ENCODE assay signal across 2 cellular contexts in the genomic region with DNA sequence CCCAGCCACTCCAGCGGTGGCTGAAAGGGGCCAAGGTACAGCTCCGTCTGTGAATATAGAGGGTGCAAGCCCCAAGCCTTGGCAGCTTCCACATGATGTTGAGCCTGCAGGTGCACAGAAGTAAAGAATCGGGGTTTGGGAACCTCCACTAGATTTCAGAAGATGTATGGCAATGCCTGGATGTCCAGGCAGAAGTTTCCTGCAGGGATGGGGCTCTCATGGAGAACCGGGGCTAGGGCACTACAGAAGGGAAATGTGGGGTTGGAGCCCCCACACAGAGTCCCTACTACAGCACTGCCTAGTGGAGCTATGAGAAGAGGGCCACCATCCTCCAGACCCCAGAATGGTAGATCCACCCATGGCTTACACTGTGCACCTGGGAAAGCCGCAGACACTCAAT.
A peak's percentile ranks its signal among the peaks of the same experiment; 100 is the strongest.
TF ChIP-seq lines count a peak whose summit lies in the region.

No MANE protein-coding gene starts in this region.

TF ChIP-seq in GM12878, 131 proteins besides CTCF, POLR2A, EP300 and RAD21:
- TF ChIP-seq CBX5 (IDR thresholded peaks at IDR 0.05; ENCODE audit: low read depth) (0 out of 2 replicates have a peak, but pooled peaks have one; percentile 49), IRF4 (IDR thresholded peaks at IDR 0.05; ENCODE audit: low read depth, low read length) (no peak)

TF ChIP-seq in K562, 482 proteins besides CTCF, POLR2A, EP300 and RAD21:
- TF ChIP-seq TARDBP (IDR thresholded peaks at IDR 0.05): no peak
- peak; percentile 83; the same call in 1 of the 2 replicates for TF ChIP-seq CBX5 (IDR thresholded peaks at IDR 0.05; ENCODE audit: borderline replicate concordance, low read depth)
- peak; percentile 75; the same call in 1 of the 2 replicates for TF ChIP-seq TRIM28 (IDR thresholded peaks at IDR 0.05)
- no peak for TF ChIP-seq DMBX1 (CRISPR knock-in tag; IDR thresholded peaks at IDR 0.05; ENCODE audit: borderline replicate concordance)
- TF ChIP-seq NCOA2 (IDR thresholded peaks at IDR 0.05; ENCODE audit: partially characterized antibody in 2 of 2): no peak
- TF ChIP-seq, protein P1, sequence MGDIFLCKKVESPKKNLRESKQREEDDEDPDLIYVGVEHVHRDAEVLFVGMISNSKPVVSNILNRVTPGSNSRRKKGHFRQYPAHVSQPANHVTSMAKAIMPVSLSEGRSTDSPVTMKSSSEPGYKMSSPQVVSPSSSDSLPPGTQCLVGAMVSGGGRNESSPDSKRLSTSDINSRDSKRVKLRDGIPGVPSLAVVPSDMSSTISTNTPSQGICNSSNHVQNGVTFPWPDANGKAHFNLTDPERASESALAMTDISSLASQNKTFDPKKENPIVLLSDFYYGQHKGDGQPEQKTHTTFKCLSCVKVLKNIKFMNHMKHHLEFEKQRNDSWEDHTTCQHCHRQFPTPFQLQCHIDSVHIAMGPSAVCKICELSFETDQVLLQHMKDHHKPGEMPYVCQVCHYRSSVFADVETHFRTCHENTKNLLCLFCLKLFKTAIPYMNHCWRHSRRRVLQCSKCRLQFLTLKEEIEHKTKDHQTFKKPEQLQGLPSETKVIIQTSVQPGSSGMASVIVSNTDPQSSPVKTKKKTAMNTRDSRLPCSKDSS (IDR thresholded peaks at IDR 0.05; ENCODE audit: low read depth, partially characterized antibody): peak; percentile 66
- TF ChIP-seq EZH2 (IDR thresholded peaks at IDR 0.05; ENCODE audit: borderline replicate concordance, low read depth, low read length): no peak
- TF ChIP-seq TSC22D4 (tag; IDR thresholded peaks at IDR 0.05): no peak
- TF ChIP-seq, protein P2, sequence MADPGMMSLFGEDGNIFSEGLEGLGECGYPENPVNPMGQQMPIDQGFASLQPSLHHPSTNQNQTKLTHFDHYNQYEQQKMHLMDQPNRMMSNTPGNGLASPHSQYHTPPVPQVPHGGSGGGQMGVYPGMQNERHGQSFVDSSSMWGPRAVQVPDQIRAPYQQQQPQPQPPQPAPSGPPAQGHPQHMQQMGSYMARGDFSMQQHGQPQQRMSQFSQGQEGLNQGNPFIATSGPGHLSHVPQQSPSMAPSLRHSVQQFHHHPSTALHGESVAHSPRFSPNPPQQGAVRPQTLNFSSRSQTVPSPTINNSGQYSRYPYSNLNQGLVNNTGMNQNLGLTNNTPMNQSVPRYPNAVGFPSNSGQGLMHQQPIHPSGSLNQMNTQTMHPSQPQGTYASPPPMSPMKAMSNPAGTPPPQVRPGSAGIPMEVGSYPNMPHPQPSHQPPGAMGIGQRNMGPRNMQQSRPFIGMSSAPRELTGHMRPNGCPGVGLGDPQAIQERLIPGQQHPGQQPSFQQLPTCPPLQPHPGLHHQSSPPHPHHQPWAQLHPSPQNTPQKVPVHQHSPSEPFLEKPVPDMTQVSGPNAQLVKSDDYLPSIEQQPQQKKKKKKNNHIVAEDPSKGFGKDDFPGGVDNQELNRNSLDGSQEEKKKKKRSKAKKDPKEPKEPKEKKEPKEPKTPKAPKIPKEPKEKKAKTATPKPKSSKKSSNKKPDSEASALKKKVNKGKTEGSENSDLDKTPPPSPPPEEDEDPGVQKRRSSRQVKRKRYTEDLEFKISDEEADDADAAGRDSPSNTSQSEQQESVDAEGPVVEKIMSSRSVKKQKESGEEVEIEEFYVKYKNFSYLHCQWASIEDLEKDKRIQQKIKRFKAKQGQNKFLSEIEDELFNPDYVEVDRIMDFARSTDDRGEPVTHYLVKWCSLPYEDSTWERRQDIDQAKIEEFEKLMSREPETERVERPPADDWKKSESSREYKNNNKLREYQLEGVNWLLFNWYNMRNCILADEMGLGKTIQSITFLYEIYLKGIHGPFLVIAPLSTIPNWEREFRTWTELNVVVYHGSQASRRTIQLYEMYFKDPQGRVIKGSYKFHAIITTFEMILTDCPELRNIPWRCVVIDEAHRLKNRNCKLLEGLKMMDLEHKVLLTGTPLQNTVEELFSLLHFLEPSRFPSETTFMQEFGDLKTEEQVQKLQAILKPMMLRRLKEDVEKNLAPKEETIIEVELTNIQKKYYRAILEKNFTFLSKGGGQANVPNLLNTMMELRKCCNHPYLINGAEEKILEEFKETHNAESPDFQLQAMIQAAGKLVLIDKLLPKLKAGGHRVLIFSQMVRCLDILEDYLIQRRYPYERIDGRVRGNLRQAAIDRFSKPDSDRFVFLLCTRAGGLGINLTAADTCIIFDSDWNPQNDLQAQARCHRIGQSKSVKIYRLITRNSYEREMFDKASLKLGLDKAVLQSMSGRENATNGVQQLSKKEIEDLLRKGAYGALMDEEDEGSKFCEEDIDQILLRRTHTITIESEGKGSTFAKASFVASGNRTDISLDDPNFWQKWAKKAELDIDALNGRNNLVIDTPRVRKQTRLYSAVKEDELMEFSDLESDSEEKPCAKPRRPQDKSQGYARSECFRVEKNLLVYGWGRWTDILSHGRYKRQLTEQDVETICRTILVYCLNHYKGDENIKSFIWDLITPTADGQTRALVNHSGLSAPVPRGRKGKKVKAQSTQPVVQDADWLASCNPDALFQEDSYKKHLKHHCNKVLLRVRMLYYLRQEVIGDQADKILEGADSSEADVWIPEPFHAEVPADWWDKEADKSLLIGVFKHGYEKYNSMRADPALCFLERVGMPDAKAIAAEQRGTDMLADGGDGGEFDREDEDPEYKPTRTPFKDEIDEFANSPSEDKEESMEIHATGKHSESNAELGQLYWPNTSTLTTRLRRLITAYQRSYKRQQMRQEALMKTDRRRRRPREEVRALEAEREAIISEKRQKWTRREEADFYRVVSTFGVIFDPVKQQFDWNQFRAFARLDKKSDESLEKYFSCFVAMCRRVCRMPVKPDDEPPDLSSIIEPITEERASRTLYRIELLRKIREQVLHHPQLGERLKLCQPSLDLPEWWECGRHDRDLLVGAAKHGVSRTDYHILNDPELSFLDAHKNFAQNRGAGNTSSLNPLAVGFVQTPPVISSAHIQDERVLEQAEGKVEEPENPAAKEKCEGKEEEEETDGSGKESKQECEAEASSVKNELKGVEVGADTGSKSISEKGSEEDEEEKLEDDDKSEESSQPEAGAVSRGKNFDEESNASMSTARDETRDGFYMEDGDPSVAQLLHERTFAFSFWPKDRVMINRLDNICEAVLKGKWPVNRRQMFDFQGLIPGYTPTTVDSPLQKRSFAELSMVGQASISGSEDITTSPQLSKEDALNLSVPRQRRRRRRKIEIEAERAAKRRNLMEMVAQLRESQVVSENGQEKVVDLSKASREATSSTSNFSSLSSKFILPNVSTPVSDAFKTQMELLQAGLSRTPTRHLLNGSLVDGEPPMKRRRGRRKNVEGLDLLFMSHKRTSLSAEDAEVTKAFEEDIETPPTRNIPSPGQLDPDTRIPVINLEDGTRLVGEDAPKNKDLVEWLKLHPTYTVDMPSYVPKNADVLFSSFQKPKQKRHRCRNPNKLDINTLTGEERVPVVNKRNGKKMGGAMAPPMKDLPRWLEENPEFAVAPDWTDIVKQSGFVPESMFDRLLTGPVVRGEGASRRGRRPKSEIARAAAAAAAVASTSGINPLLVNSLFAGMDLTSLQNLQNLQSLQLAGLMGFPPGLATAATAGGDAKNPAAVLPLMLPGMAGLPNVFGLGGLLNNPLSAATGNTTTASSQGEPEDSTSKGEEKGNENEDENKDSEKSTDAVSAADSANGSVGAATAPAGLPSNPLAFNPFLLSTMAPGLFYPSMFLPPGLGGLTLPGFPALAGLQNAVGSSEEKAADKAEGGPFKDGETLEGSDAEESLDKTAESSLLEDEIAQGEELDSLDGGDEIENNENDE (IDR thresholded peaks at IDR 0.05; ENCODE audit: low read depth, low read length): no peak
- no peak for TF ChIP-seq MYC (IDR thresholded peaks at IDR 0.05; ENCODE audit: low read depth, low read length)
- no peak for TF ChIP-seq MYC (CRISPR knock-in tag; IDR thresholded peaks at IDR 0.05; ENCODE audit: borderline replicate concordance, low read depth)
- peak; percentile 39 for TF ChIP-seq ZFP36 (IDR thresholded peaks at IDR 0.05; ENCODE audit: low read depth, low read length, partially characterized antibody)
- no peak for TF ChIP-seq NFRKB (IDR thresholded peaks at IDR 0.05; ENCODE audit: low read depth)
- TF ChIP-seq, protein P3, sequence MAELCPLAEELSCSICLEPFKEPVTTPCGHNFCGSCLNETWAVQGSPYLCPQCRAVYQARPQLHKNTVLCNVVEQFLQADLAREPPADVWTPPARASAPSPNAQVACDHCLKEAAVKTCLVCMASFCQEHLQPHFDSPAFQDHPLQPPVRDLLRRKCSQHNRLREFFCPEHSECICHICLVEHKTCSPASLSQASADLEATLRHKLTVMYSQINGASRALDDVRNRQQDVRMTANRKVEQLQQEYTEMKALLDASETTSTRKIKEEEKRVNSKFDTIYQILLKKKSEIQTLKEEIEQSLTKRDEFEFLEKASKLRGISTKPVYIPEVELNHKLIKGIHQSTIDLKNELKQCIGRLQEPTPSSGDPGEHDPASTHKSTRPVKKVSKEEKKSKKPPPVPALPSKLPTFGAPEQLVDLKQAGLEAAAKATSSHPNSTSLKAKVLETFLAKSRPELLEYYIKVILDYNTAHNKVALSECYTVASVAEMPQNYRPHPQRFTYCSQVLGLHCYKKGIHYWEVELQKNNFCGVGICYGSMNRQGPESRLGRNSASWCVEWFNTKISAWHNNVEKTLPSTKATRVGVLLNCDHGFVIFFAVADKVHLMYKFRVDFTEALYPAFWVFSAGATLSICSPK (IDR thresholded peaks at IDR 0.05; ENCODE audit: borderline replicate concordance): no peak
- no peak for TF ChIP-seq ATF7 (IDR thresholded peaks at IDR 0.05)
- no peak for TF ChIP-seq SFPQ (IDR thresholded peaks at IDR 0.05; ENCODE audit: low read depth, low read length)
- no peak for TF ChIP-seq KAT7 (CRISPR knock-in tag; IDR thresholded peaks at IDR 0.05; ENCODE audit: borderline replicate concordance)
- no peak for TF ChIP-seq PRMT5 (CRISPR knock-in tag; IDR thresholded peaks at IDR 0.05)
- no peak for TF ChIP-seq ZNF586 (CRISPR knock-in tag; conservative IDR thresholded peaks at IDR 0.05)
- TF ChIP-seq ZNF785 (CRISPR knock-in tag; IDR thresholded peaks at IDR 0.05): no peak
- no peak for TF ChIP-seq RFX7 (CRISPR knock-in tag; IDR thresholded peaks at IDR 0.05)
- no peak for TF ChIP-seq ZFPM2 (CRISPR knock-in tag; IDR thresholded peaks at IDR 0.05)
- no peak for TF ChIP-seq CHCHD3 (CRISPR knock-in tag; IDR thresholded peaks at IDR 0.05)
- no peak for TF ChIP-seq ZNF398 (CRISPR knock-in tag; IDR thresholded peaks at IDR 0.05)
- TF ChIP-seq HOXB6 (CRISPR knock-in tag; IDR thresholded peaks at IDR 0.05; ENCODE audit: borderline replicate concordance): no peak
- peak in 1 of 2 experiments; percentile 75; a peak in 1 of 3 replicates for TF ChIP-seq CBX3 (IDR thresholded peaks at IDR 0.05; ENCODE audit: borderline replicate concordance in 1 of 2, low read length in 2 of 2)
- no peak for TF ChIP-seq KDM2B (CRISPR knock-in tag; IDR thresholded peaks at IDR 0.05)
- TF ChIP-seq CBX1 (IDR thresholded peaks at IDR 0.05; ENCODE audit: low read depth): peak; percentile 64; the same call in 1 of the 2 replicates
